23 cellular contexts compared by ENCODE assay signal in genomic region chr6:158774734-158775449, GRCh38. TPM values are rescaled to one million over a fixed set of nuclear protein-coding genes. Genes with fewer than 3 reads are reported as not detected.
DNase-seq lines count a peak whose midpoint lies in the region; ATAC-seq and TF ChIP-seq lines count a peak whose summit lies in the region.
"Had no signal": no experiment of that assay in that cellular context is flagged by ENCODE, and none has a peak within 500 bp of the region (broad histone marks: within the 10 kb centered on the region; RNA-seq: fewer than 3 reads in every experiment).

No MANE protein-coding gene starts in this region.

- no peak for ATAC-seq in natural killer cell treated with Interleukin-12 subunit alpha and Interleukin-12 subunit beta and Interleukin-15 and Interleukin-18, amount 100 ng/mL, for 72 hours
- ATAC-seq in natural killer cell (no peak), T-helper 17 cell (no peak), HG03039 (IDR thresholded peaks at IDR 0.05; ENCODE audit: unreplicated experiment) (no peak), HG03342 (IDR thresholded peaks at IDR 0.05; ENCODE audit: unreplicated experiment) (no peak)
- ATAC-seq: HepG2, Right ventricle myocardium inferior had no signal

- peaks cover 38 to 48% of the 10 kb centered on the region in 2 donors for H3K4me1 Mint-ChIP-seq in natural killer cell treated with Interleukin-12 subunit alpha and Interleukin-12 subunit beta and Interleukin-15 and Interleukin-18, amount 100 ng/mL, for 72 hours (ENCODE audit: low read depth in 2 of 2)
- peaks cover 52 to 54% of the 10 kb centered on the region in 2 donors for H3K4me1 Mint-ChIP-seq in natural killer cell
- peaks cover 59% of the 10 kb centered on the region for H3K4me1 Mint-ChIP-seq in T-helper 17 cell
- peaks cover 44 to 66% of the 10 kb centered on the region in 2 donors for H3K4me1 Mint-ChIP-seq in immature natural killer cell
- peaks cover 24% of the 10 kb centered on the region for H3K4me1 Mint-ChIP-seq in activated T-helper 2 cell treated with anti-CD3 and anti-CD28 coated beads, Interferon-gamma antibody, Interleukin-2, Interleukin-4, amounts not matched to agents 10 μg/mL and 5 μg/mL and 100 μg/mL, durations not matched to agents 14 hours and 24 hours and 36 hours (ENCODE audit: low read depth)
- H3K4me1 Mint-ChIP-seq: activated B cell treated with CpG ODN at 0.5 μM for 24 hours had no signal

- no peaks in the 10 kb centered on the region for H3K27me3 Mint-ChIP-seq in natural killer cell treated with Interleukin-12 subunit alpha and Interleukin-12 subunit beta and Interleukin-15 and Interleukin-18, amount 100 ng/mL, for 72 hours
- no peaks in the 10 kb centered on the region for H3K27me3 Mint-ChIP-seq in natural killer cell (ENCODE audit: low read depth in 2 of 2)
- no peaks in the 10 kb centered on the region for H3K27me3 Mint-ChIP-seq in T-helper 17 cell
- peaks cover 9 to 18% (median 10%) of the 10 kb centered on the region in 3 donors for H3K27me3 Mint-ChIP-seq in immature natural killer cell (ENCODE audit: low read depth in 3 of 3)
- H3K27me3 Mint-ChIP-seq in activated T-helper 2 cell treated with anti-CD3 and anti-CD28 coated beads, Interferon-gamma antibody, Interleukin-2, Interleukin-4, amounts not matched to agents 10 μg/mL and 5 μg/mL and 100 μg/mL, durations not matched to agents 14 hours and 24 hours and 36 hours (ENCODE audit: low read depth) = no peaks in the 10 kb centered on the region
- H3K27me3 Mint-ChIP-seq: activated B cell treated with CpG ODN at 0.5 μM for 24 hours had no signal

- H3K27ac Mint-ChIP-seq in natural killer cell treated with Interleukin-12 subunit alpha and Interleukin-12 subunit beta and Interleukin-15 and Interleukin-18, amount 100 ng/mL, for 72 hours = no peak overlapping the region
- peak overlapping the region in 1 of 2 donors; percentile 43 for H3K27ac Mint-ChIP-seq in natural killer cell
- H3K27ac Mint-ChIP-seq in T-helper 17 cell = peak overlapping the region; percentile 97
- peak overlapping the region in 5 of 6 donors; percentile 12 to 72 (median 36) for H3K27ac Mint-ChIP-seq in immature natural killer cell
- no peak overlapping the region for H3K27ac Mint-ChIP-seq in activated T-helper 2 cell treated with anti-CD3 and anti-CD28 coated beads, Interferon-gamma antibody, Interleukin-2, Interleukin-4, amounts not matched to agents 10 μg/mL and 5 μg/mL and 100 μg/mL, durations not matched to agents 14 hours and 24 hours and 36 hours

- H3K36me3 Mint-ChIP-seq in natural killer cell treated with Interleukin-12 subunit alpha and Interleukin-12 subunit beta and Interleukin-15 and Interleukin-18, amount 100 ng/mL, for 72 hours = peaks cover 37% of the 10 kb centered on the region
- peaks cover 30% of the 10 kb centered on the region for H3K36me3 Mint-ChIP-seq in natural killer cell
- H3K36me3 Mint-ChIP-seq in T-helper 17 cell (ENCODE audit: low read depth) = peaks cover 30% of the 10 kb centered on the region
- H3K36me3 Mint-ChIP-seq in immature natural killer cell = peaks cover 18 to 70% (median 24%) of the 10 kb centered on the region in 3 donors
- peaks cover 87% of the 10 kb centered on the region for H3K36me3 Mint-ChIP-seq in activated T-helper 2 cell treated with anti-CD3 and anti-CD28 coated beads, Interferon-gamma antibody, Interleukin-2, Interleukin-4, amounts not matched to agents 10 μg/mL and 5 μg/mL and 100 μg/mL, durations not matched to agents 14 hours and 24 hours and 36 hours (ENCODE audit: low read depth)

- TF ChIP-seq CTCF in natural killer cell (IDR thresholded peaks at IDR 0.05) = no peak

- no peaks in the 10 kb centered on the region for H3K9me3 Mint-ChIP-seq in natural killer cell treated with Interleukin-12 subunit alpha and Interleukin-12 subunit beta and Interleukin-15 and Interleukin-18, amount 100 ng/mL, for 72 hours
- no peaks in the 10 kb centered on the region for H3K9me3 Mint-ChIP-seq in natural killer cell
- no peaks in the 10 kb centered on the region for H3K9me3 Mint-ChIP-seq in immature natural killer cell
- no peaks in the 10 kb centered on the region for H3K9me3 Mint-ChIP-seq in activated T-helper 2 cell treated with anti-CD3 and anti-CD28 coated beads, Interferon-gamma antibody, Interleukin-2, Interleukin-4, amounts not matched to agents 10 μg/mL and 5 μg/mL and 100 μg/mL, durations not matched to agents 14 hours and 24 hours and 36 hours
- H3K9me3 Mint-ChIP-seq: activated B cell treated with CpG ODN at 0.5 μM for 24 hours had no signal

- peak; percentile 39 for DNase-seq in natural killer cell treated with Interleukin-12 subunit alpha and Interleukin-12 subunit beta and Interleukin-15 and Interleukin-18, amount 100 ng/mL, for 72 hours (ENCODE audit: low spot score)
- DNase-seq in natural killer cell (no peak), T-helper 17 cell (no peak), immature natural killer cell (no peak), cortex of kidney (lab: John Stamatoyannopoulos, UW) (no peak)
- no peak for DNase-seq in activated T-helper 2 cell treated with anti-CD3 and anti-CD28 coated beads, Interferon-gamma antibody, Interleukin-2, Interleukin-4, amounts not matched to agents 10 μg/mL and 5 μg/mL and 100 μg/mL, durations not matched to agents 14 hours and 24 hours and 36 hours (ENCODE audit: low spot score)
- DNase-seq: ACHN; activated B cell treated with CpG ODN at 0.5 μM for 24 hours; activated CD4-positive, alpha-beta T cell treated with anti-CD3 and anti-CD28 coated beads, Interleukin-2, amount 50 U/mL, for 48 hours; activated CD8-positive, alpha-beta memory T cell treated with anti-CD3 and anti-CD28 coated beads, Interleukin-2, amount 50 U/mL, for 4 hours; activated gamma-delta T cell; effector memory CD4-positive, alpha-beta T cell; esophagus squamous epithelium; islet precursor cell; NCI-H1048; NCI-H1930; NCI-H345; psoas muscle; substantia nigra had no signal

- H3K4me3 Mint-ChIP-seq in natural killer cell treated with Interleukin-12 subunit alpha and Interleukin-12 subunit beta and Interleukin-15 and Interleukin-18, amount 100 ng/mL, for 72 hours = no peak overlapping the region
- no peak overlapping the region for H3K4me3 Mint-ChIP-seq in natural killer cell
- H3K4me3 Mint-ChIP-seq in T-helper 17 cell = peak overlapping the region; percentile 39
- peak overlapping the region in 1 of 5 donors; percentile 7 for H3K4me3 Mint-ChIP-seq in immature natural killer cell
- H3K4me3 Mint-ChIP-seq in activated T-helper 2 cell treated with anti-CD3 and anti-CD28 coated beads, Interferon-gamma antibody, Interleukin-2, Interleukin-4, amounts not matched to agents 10 μg/mL and 5 μg/mL and 100 μg/mL, durations not matched to agents 14 hours and 24 hours and 36 hours (ENCODE audit: low read depth) = no peak overlapping the region
- H3K4me3 Mint-ChIP-seq: activated B cell treated with CpG ODN at 0.5 μM for 24 hours had no signal

- intact Hi-C loops in natural killer cell (cut with micrococcal nuclease) = no loop called here
- intact Hi-C loops in activated T-helper 2 cell treated with anti-CD3 and anti-CD28 coated beads, Interferon-gamma antibody, Interleukin-2, Interleukin-4, amounts not matched to agents 10 μg/mL and 5 μg/mL and 100 μg/mL, durations not matched to agents 14 hours and 24 hours and 36 hours (cut with micrococcal nuclease) = loop anchor here (5.0 kb wide), 1 partner anchor 197 kb away; no protein-coding TSS in a partner anchor

- no peaks in the 10 kb centered on the region for H3K9me3 ChIP-seq in T-helper 17 cell (ENCODE audit: control insufficient read depth, low read length, poor library complexity, severe bottlenecking)
- H3K9me3 ChIP-seq: esophagus squamous epithelium, psoas muscle had no signal

RNA-seq across cellular contexts. Expression of gene EZR, which starts 44.3 kb away (rescaled TPM):
- total RNA-seq in natural killer cell treated with Interleukin-12 subunit alpha and Interleukin-12 subunit beta and Interleukin-15 and Interleukin-18, amount 100 ng/mL, for 72 hours = 100 to 1,000 TPM in 1 of 2 donors, 10 to 100 TPM in 1; 71.0 to 135 TPM
- total RNA-seq in natural killer cell (100 to 1,000 TPM; 119 to 157 (median 133) TPM), T-helper 17 cell (100 to 1,000 TPM; 341 to 361 TPM)
- polyA plus RNA-seq in immature natural killer cell = 100 to 1,000 TPM; 129 to 153 (median 139) TPM
- 204 and 206 TPM in 2 replicates for total RNA-seq in activated T-helper 2 cell treated with anti-CD3 and anti-CD28 coated beads, Interferon-gamma antibody, Interleukin-2, Interleukin-4, amounts not matched to agents 10 μg/mL and 5 μg/mL and 100 μg/mL, durations not matched to agents 14 hours and 24 hours and 36 hours

Comparison
In these comparisons a context has a peak if more than half of its experiments do, and no peak if none do; other contexts are left out.
1. H3K27ac Mint-ChIP-seq: peak in T-helper 17 cell (single experiment) and immature natural killer cell (5 of 6); none in natural killer cell treated with Interleukin-12 subunit alpha and Interleukin-12 subunit beta and Interleukin-15 and Interleukin-18, amount 100 ng/mL, for 72 hours (0 of 2) and activated T-helper 2 cell treated with anti-CD3 and anti-CD28 coated beads, Interferon-gamma antibody, Interleukin-2, Interleukin-4, amounts not matched to agents 10 μg/mL and 5 μg/mL and 100 μg/mL, durations not matched to agents 14 hours and 24 hours and 36 hours (single experiment).